1 cellular context compared by ENCODE assay signal in genomic region chrX:84501798-84502628, GRCh38.
A peak's percentile ranks its signal among the peaks of the same experiment; 100 is the strongest.
TF ChIP-seq lines count a peak whose summit lies in the region.

Gene HDX, minus strand, starts transcription at chrX:84502453. Its CDS starts 27,056 bp downstream, at chrX:84475397.

TF ChIP-seq in WTC11, 78 proteins besides CTCF, POLR2A, EP300 and RAD21 (continued from another document and continues in another):
- TF ChIP-seq JUN (CRISPR knock-in tag; IDR thresholded peaks at IDR 0.05) (peak; percentile 99), ATF6 (CRISPR knock-in tag; IDR thresholded peaks at IDR 0.05) (peak; percentile 100), ZNF396 (CRISPR knock-in tag; IDR thresholded peaks at IDR 0.05; ENCODE audit: borderline replicate concordance) (no peak), MXD4 (CRISPR knock-in tag; IDR thresholded peaks at IDR 0.05; ENCODE audit: borderline replicate concordance) (no peak), E2F1 (CRISPR knock-in tag; IDR thresholded peaks at IDR 0.05) (peak; percentile 100), CDX4 (CRISPR knock-in tag; IDR thresholded peaks at IDR 0.05; ENCODE audit: borderline replicate concordance) (no peak), GTF2I (CRISPR knock-in tag; conservative IDR thresholded peaks at IDR 0.05) (no peak), ATF2 (CRISPR knock-in tag; IDR thresholded peaks at IDR 0.05; ENCODE audit: borderline replicate concordance, low read depth) (peak; percentile 100), NFYB (CRISPR knock-in tag; conservative IDR thresholded peaks at IDR 0.05; ENCODE audit: low read depth) (peak; percentile 90), MLX (CRISPR knock-in tag; IDR thresholded peaks at IDR 0.05) (peak; percentile 100), ZNF512 (CRISPR knock-in tag; IDR thresholded peaks at IDR 0.05; ENCODE audit: borderline replicate concordance) (peak; percentile 100), PREB (CRISPR knock-in tag; IDR thresholded peaks at IDR 0.05; ENCODE audit: borderline replicate concordance) (peak; percentile 100), ZNF121 (CRISPR knock-in tag; IDR thresholded peaks at IDR 0.05) (peak; percentile 98), SOX15 (CRISPR knock-in tag; IDR thresholded peaks at IDR 0.05) (no peak), SP1 (CRISPR knock-in tag; conservative IDR thresholded peaks at IDR 0.05) (peak; percentile 100), EMX1 (CRISPR knock-in tag; IDR thresholded peaks at IDR 0.05) (no peak), ARID4B (CRISPR knock-in tag; IDR thresholded peaks at IDR 0.05; ENCODE audit: borderline replicate concordance) (peak; percentile 100), CREM (CRISPR knock-in tag; IDR thresholded peaks at IDR 0.05) (peak; percentile 100), TP53 (CRISPR knock-in tag; IDR thresholded peaks at IDR 0.05) (peak; percentile 100), CREB1 (CRISPR knock-in tag; IDR thresholded peaks at IDR 0.05) (peak; percentile 100), ZNF425 (CRISPR knock-in tag; conservative IDR thresholded peaks at IDR 0.05) (no peak), MYBL2 (CRISPR knock-in tag; IDR thresholded peaks at IDR 0.05) (peak; percentile 100), FOXP1 (CRISPR knock-in tag; IDR thresholded peaks at IDR 0.05; ENCODE audit: borderline replicate concordance) (peak; percentile 100), E2F5 (CRISPR knock-in tag; IDR thresholded peaks at IDR 0.05) (peak; percentile 100), OVOL2 (CRISPR knock-in tag; IDR thresholded peaks at IDR 0.05; ENCODE audit: borderline replicate concordance) (no peak), ZNF671 (CRISPR knock-in tag; IDR thresholded peaks at IDR 0.05) (no peak), ZBTB21 (CRISPR knock-in tag; IDR thresholded peaks at IDR 0.05; ENCODE audit: borderline replicate concordance) (peak; percentile 99), ELF4 (CRISPR knock-in tag; IDR thresholded peaks at IDR 0.05; ENCODE audit: low read depth) (peak; percentile 100), ZNF263 (CRISPR knock-in tag; IDR thresholded peaks at IDR 0.05; ENCODE audit: low read depth) (peak; percentile 99), PRRX2 (CRISPR knock-in tag; IDR thresholded peaks at IDR 0.05) (no peak), IRF2 (CRISPR knock-in tag; IDR thresholded peaks at IDR 0.05; ENCODE audit: borderline replicate concordance, low read depth) (peak; percentile 100), NR1H2 (CRISPR knock-in tag; IDR thresholded peaks at IDR 0.05) (peak; percentile 100), E2F4 (CRISPR knock-in tag; IDR thresholded peaks at IDR 0.05; ENCODE audit: borderline replicate concordance, low read depth) (peak; percentile 100), PRDM15 (CRISPR knock-in tag; IDR thresholded peaks at IDR 0.05) (peak; percentile 90), ZNF416 (CRISPR knock-in tag; IDR thresholded peaks at IDR 0.05) (no peak), SMAD3 (CRISPR knock-in tag; IDR thresholded peaks at IDR 0.05; ENCODE audit: borderline replicate concordance) (peak; percentile 100)
